Comparison of ENCODE assay signal across 18 cellular contexts in the genomic region with DNA sequence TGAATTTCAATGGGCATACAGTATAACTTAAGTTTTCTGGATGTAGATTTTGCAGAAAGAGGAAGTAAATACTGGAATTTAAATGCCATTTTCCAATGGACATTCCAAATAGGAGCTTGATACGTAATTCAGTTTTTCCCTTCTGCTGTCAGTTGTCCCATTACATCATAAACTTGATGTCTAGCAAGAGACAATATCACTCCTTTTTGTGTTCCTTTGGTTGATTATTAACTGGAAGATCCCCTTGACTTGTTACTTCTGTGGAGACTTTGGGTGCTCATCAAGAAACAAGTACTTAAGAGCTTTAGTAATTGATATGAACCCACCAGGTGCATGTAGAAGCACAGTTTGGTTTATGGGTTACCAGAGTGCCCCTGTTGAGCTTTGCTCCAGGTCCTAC.
DNase-seq lines count a peak whose midpoint lies in the region; ATAC-seq, FAIRE-seq and TF ChIP-seq lines count a peak whose summit lies in the region.
"Had no signal": no experiment of that assay in that cellular context is flagged by ENCODE, and none has a peak within 500 bp of the region (broad histone marks: within the 10 kb centered on the region; RNA-seq: fewer than 3 reads in every experiment).

No MANE protein-coding gene starts in this region.

- H3K4me3 ChIP-seq in kidney (ENCODE audit: low read length in 2 of 2): peak overlapping the region; percentile 33 to 48
- H3K4me3 ChIP-seq: K562, right lobe of liver had no signal

- H3K4me1 ChIP-seq in kidney (ENCODE audit: control insufficient read depth in 1 of 2, insufficient read depth in 1 of 2, low read depth in 1 of 2, low read length in 2 of 2): peaks cover 7 to 28% of the 10 kb centered on the region in 2 donors

- H3K36me3 ChIP-seq in kidney (ENCODE audit: control insufficient read depth in 1 of 2, insufficient read depth in 2 of 2, low read length in 2 of 2): no peaks in the 10 kb centered on the region
- H3K36me3 ChIP-seq: neutrophil, right lobe of liver had no signal

- peak overlapping the region; percentile 85 to 87 for H3K27ac ChIP-seq in kidney (ENCODE audit: low read depth in 2 of 2, low read length in 2 of 2)
- H3K27ac ChIP-seq: neutrophil, right lobe of liver had no signal

- DNase-seq in kidney (no peak), SKM-1 (lab: John Stamatoyannopoulos, UW; ENCODE audit: unreplicated experiment) (no peak), mucosa of gallbladder (ENCODE audit: low spot score) (no peak)
- DNase-seq: activated CD4-positive, alpha-beta T cell treated with anti-CD3 and anti-CD28 coated beads for 48 hours; activated naive CD8-positive, alpha-beta T cell treated with anti-CD3 and anti-CD28 coated beads for 36 hours; effector CD8-positive, alpha-beta T cell; HFFc6; mammary epithelial cell; NCI-H1930; NK-92 treated with Interleukin-12 subunit alpha and Interleukin-12 subunit beta, amount 100 ng/mL, for 24 hours; right lobe of liver; trophoblast cell had no signal

- peak overlapping the region in 1 of 2 donors; percentile 7 for H3K9ac ChIP-seq in kidney (ENCODE audit: low read length in 2 of 2)

- ATAC-seq in GM18520 (IDR thresholded peaks at IDR 0.05; ENCODE audit: unreplicated experiment) (peak; percentile 38), GM21447 (IDR thresholded peaks at IDR 0.05; ENCODE audit: unreplicated experiment) (peak; percentile 57), HG03460 (IDR thresholded peaks at IDR 0.05; ENCODE audit: unreplicated experiment) (peak; percentile 54), HG03442 (IDR thresholded peaks at IDR 0.05; ENCODE audit: unreplicated experiment) (no peak)
- ATAC-seq: K562, right lobe of liver had no signal

- FAIRE-seq in kidney (lab: Jason Lieb, UNC): no peak
- FAIRE-seq: K562 had no signal

- H3K9me3 ChIP-seq in kidney (ENCODE audit: control insufficient read depth in 1 of 2, low read length in 2 of 2): no peaks in the 10 kb centered on the region
- H3K9me3 ChIP-seq: neutrophil, right lobe of liver had no signal

- TF ChIP-seq CTCF in kidney (IDR thresholded peaks at IDR 0.05; ENCODE audit: borderline replicate concordance, extremely low read depth, insufficient read depth): no peak

- intact Hi-C loops in kidney (cut with DNase I): no loop called here
